ENCODE assay signal across 1 cellular context in the genomic region with DNA sequence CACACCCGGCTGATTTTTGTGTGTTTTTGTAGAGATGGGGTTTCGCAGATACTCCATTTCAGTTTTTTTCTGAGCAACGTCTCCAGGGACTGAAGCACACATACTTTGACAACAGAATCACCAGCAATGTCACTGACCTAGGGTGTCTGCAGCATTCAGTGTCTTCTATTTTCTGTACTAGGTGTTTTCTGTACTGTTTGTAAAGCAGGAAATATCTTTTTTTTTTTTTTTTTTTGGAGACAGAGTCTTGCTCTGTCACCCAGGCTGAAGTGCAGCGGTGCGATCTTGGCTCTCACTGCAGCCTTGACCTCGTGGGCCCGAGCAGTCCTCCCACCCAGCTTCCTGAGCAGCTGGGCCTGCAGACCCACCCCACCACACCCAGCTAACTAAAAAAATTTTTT.
TF ChIP-seq lines count a peak whose summit lies in the region.

No MANE protein-coding gene starts in this region.

TF ChIP-seq in GM23338, 12 proteins besides CTCF, POLR2A, EP300 and RAD21 (continued from another document):
- no peak for TF ChIP-seq ZNF462 (CRISPR knock-in tag; IDR thresholded peaks at IDR 0.05)
- TF ChIP-seq STAT1 (IDR thresholded peaks at IDR 0.05; ENCODE audit: unreplicated experiment), result no peak
